Comparison of ENCODE assay signal across 12 cellular contexts in the genomic region with DNA sequence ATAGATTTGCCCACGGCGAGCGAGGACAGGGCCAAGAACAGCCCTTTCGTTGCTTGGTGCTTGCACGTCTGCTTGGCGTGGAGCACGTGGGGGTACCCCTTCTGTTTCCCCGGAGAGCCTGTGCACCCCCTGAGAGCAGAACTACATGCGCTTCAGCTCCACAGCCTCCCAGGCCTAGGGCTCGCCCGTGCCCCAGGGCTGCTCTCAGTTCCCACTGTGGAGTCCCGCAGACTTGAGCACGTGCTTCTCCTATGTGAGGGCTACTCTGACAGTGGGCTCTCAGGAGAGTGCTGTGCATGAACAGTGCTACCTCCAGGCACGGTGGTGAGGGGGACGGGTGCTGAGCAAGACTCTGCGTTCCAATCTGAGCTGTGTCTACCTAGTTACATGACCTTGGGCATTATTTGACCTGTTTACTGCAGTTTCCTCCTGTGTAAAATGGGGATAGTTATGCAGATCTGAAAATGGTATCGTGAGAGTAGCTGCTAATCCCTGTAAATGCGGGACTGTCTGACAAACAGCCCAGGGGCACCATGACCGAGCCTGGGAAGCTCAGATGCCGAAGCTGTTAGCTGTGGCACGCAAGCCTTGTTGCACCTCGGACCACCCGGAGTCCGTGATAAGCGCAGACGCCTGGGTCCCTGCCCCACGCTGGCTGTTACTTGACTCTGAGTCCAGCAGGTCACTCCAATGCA.
DNase-seq lines count a peak whose midpoint lies in the region; ATAC-seq and TF ChIP-seq lines count a peak whose summit lies in the region.
"Had no signal": no experiment of that assay in that cellular context is flagged by ENCODE, and none has a peak within 500 bp of the region (broad histone marks: within the 10 kb centered on the region; RNA-seq: fewer than 3 reads in every experiment).

No MANE protein-coding gene starts in this region.

- no peak overlapping the region for H4K5ac ChIP-seq in mesendoderm (ENCODE audit: low read length)

- no peak for ATAC-seq in CD4-positive, alpha-beta T cell (ENCODE audit: poor library complexity)

- H3K23ac ChIP-seq in mesendoderm (ENCODE audit: low read length), result no peak overlapping the region

- H3K79me1 ChIP-seq in mesendoderm (ENCODE audit: low read length), result no peaks in the 10 kb centered on the region

- peak overlapping the region; percentile 30 for H3K27ac Mint-ChIP-seq in CD4-positive, alpha-beta T cell
- H3K27ac Mint-ChIP-seq in activated T-helper 1 cell treated with anti-CD3 and anti-CD28 coated beads, Interleukin-12 subunit alpha, Interleukin-12 subunit beta, Interleukin-2, Interleukin-4 antibody, amounts not matched to agents 30 ng/mL and 10 ng/mL and 1 ng/mL, durations not matched to agents 14 hours and 24 hours and 36 hours, result peak overlapping the region; percentile 86

- H3K36me3 ChIP-seq in mesendoderm (ENCODE audit: control insufficient read depth, insufficient read depth, low read length), result no peaks in the 10 kb centered on the region
- H3K36me3 ChIP-seq: right atrium auricular region, SJCRH30, tibial artery, WERI-Rb-1 had no signal

- WGBS in mesendoderm (ENCODE audit: extremely low coverage, insufficient coverage, low lambda C conversion rate), result no CpG with 5 or more reads among the region's 27 CpGs

- POLR2A ChIA-PET in CD4-positive, alpha-beta T cell (lab: Charles Lee), result interaction anchor here (0.5 to 3.7 kb wide), 7 partner anchors 8 to 44 kb away, joined by 3 to 26 read pairs (median 7); no protein-coding TSS in a partner anchor

- H3K4me2 ChIP-seq in mesendoderm (ENCODE audit: low read length), result no peak overlapping the region

- no peak overlapping the region for H3K4me3 ChIP-seq in mesendoderm (ENCODE audit: low read length)
- H3K4me3 ChIP-seq: lung, right atrium auricular region, SJCRH30, tibial artery had no signal

- no peak overlapping the region for H3K18ac ChIP-seq in mesendoderm (ENCODE audit: low read length)

- no peak overlapping the region for H3K4ac ChIP-seq in mesendoderm (ENCODE audit: low read depth, low read length)

- no peak overlapping the region for H2BK5ac ChIP-seq in mesendoderm (ENCODE audit: low read length)

- H3K27me3 ChIP-seq in CD4-positive, alpha-beta T cell (ENCODE audit: control insufficient read depth, insufficient read depth, low read length), result no peaks in the 10 kb centered on the region
- no peaks in the 10 kb centered on the region for H3K27me3 ChIP-seq in mesendoderm (ENCODE audit: insufficient read depth, low read length, poor library complexity)
- H3K27me3 ChIP-seq: right atrium auricular region, SJCRH30, tibial artery had no signal

- DNase-seq in CD4-positive, alpha-beta T cell, result no peak
- DNase-seq in ELF-1 (ENCODE audit: low read depth, low spot score) (peak; percentile 77), mesendoderm (peak; percentile 53), GM10266 (ENCODE audit: extremely low spot score) (no peak), amniotic stem cell (lab: John Stamatoyannopoulos, UW) (no peak), NCI-H1694 treated with DMSO at 0.1 percent for 48 hours (lab: John Stamatoyannopoulos, UW) (no peak)
- no peak for DNase-seq in activated T-helper 1 cell treated with anti-CD3 and anti-CD28 coated beads, Interleukin-12 subunit alpha, Interleukin-12 subunit beta, Interleukin-2, Interleukin-4 antibody, amounts not matched to agents 30 ng/mL and 10 ng/mL and 1 ng/mL, durations not matched to agents 14 hours and 24 hours and 36 hours (ENCODE audit: low spot score)
- DNase-seq: SJCRH30, tibial artery, WERI-Rb-1 had no signal

- H4K8ac ChIP-seq in mesendoderm (ENCODE audit: low read depth, low read length), result no peak overlapping the region

- no peak overlapping the region for H2BK15ac ChIP-seq in mesendoderm (replicated peaks; ENCODE audit: low read depth)

- no peaks in the 10 kb centered on the region for H3K27me3 Mint-ChIP-seq in CD4-positive, alpha-beta T cell
- no peaks in the 10 kb centered on the region for H3K27me3 Mint-ChIP-seq in activated T-helper 1 cell treated with anti-CD3 and anti-CD28 coated beads, Interleukin-12 subunit alpha, Interleukin-12 subunit beta, Interleukin-2, Interleukin-4 antibody, amounts not matched to agents 30 ng/mL and 10 ng/mL and 1 ng/mL, durations not matched to agents 14 hours and 24 hours and 36 hours (ENCODE audit: insufficient read depth)

- peaks cover 46% of the 10 kb centered on the region for H3K4me1 Mint-ChIP-seq in CD4-positive, alpha-beta T cell (ENCODE audit: low read depth)
- H3K4me1 Mint-ChIP-seq in activated T-helper 1 cell treated with anti-CD3 and anti-CD28 coated beads, Interleukin-12 subunit alpha, Interleukin-12 subunit beta, Interleukin-2, Interleukin-4 antibody, amounts not matched to agents 30 ng/mL and 10 ng/mL and 1 ng/mL, durations not matched to agents 14 hours and 24 hours and 36 hours (ENCODE audit: low read depth), result peaks cover 69% of the 10 kb centered on the region

- CTCF ChIA-PET in CD4-positive, alpha-beta T cell (lab: Charles Lee), result no interaction called here

- H3K9ac ChIP-seq in mesendoderm (ENCODE audit: low read length), result no peak overlapping the region

- TF ChIP-seq CTCF in CD4-positive, alpha-beta T cell (IDR thresholded peaks at IDR 0.05), result no peak
- no peak for TF ChIP-seq CTCF in GM10266 (IDR thresholded peaks at IDR 0.05; ENCODE audit: control insufficient read depth, insufficient read depth, low read depth, missing control alignments)

- no peak overlapping the region for H3K27ac ChIP-seq in CD4-positive, alpha-beta T cell (ENCODE audit: low read depth, low read length)
- H3K27ac ChIP-seq in mesendoderm (ENCODE audit: low read depth, low read length), result no peak overlapping the region
- H3K27ac ChIP-seq: right atrium auricular region, SJCRH30, tibial artery, WERI-Rb-1 had no signal

- intact Hi-C loops in CD4-positive, alpha-beta T cell (cut with DNase I, micrococcal nuclease), result no loop called here
- intact Hi-C loops in activated T-helper 1 cell treated with anti-CD3 and anti-CD28 coated beads, Interleukin-12 subunit alpha, Interleukin-12 subunit beta, Interleukin-2, Interleukin-4 antibody, amounts not matched to agents 30 ng/mL and 10 ng/mL and 1 ng/mL, durations not matched to agents 14 hours and 24 hours and 36 hours (cut with micrococcal nuclease), result loop anchor here (1.0 kb wide), 1 partner anchor 32 kb away; no protein-coding TSS in a partner anchor

- H3K56ac ChIP-seq in mesendoderm (ENCODE audit: low read length), result peak overlapping the region; percentile 15

- no peaks in the 10 kb centered on the region for H3K79me2 ChIP-seq in mesendoderm (ENCODE audit: control insufficient read depth, insufficient read depth, low read length)

- H2BK120ac ChIP-seq in mesendoderm (ENCODE audit: low read depth, low read length), result no peak overlapping the region

- no peaks in the 10 kb centered on the region for H3K9me3 Mint-ChIP-seq in CD4-positive, alpha-beta T cell
- no peaks in the 10 kb centered on the region for H3K9me3 Mint-ChIP-seq in activated T-helper 1 cell treated with anti-CD3 and anti-CD28 coated beads, Interleukin-12 subunit alpha, Interleukin-12 subunit beta, Interleukin-2, Interleukin-4 antibody, amounts not matched to agents 30 ng/mL and 10 ng/mL and 1 ng/mL, durations not matched to agents 14 hours and 24 hours and 36 hours

- no peaks in the 10 kb centered on the region for H3K9me3 ChIP-seq in CD4-positive, alpha-beta T cell (ENCODE audit: control insufficient read depth, low read length)
- H3K9me3 ChIP-seq: right atrium auricular region, SJCRH30, tibial artery had no signal

- no peaks in the 10 kb centered on the region for H3K36me3 Mint-ChIP-seq in CD4-positive, alpha-beta T cell (ENCODE audit: low read depth)
- peaks cover 5% of the 10 kb centered on the region for H3K36me3 Mint-ChIP-seq in activated T-helper 1 cell treated with anti-CD3 and anti-CD28 coated beads, Interleukin-12 subunit alpha, Interleukin-12 subunit beta, Interleukin-2, Interleukin-4 antibody, amounts not matched to agents 30 ng/mL and 10 ng/mL and 1 ng/mL, durations not matched to agents 14 hours and 24 hours and 36 hours (ENCODE audit: low read depth)

- no peak overlapping the region for H2AK5ac ChIP-seq in mesendoderm (ENCODE audit: low read length)

- no peaks in the 10 kb centered on the region for H3K4me1 ChIP-seq in mesendoderm (ENCODE audit: control insufficient read depth, low read depth, low read length)
- H3K4me1 ChIP-seq: right atrium auricular region, SJCRH30, tibial artery had no signal

- H3K4me3 Mint-ChIP-seq in CD4-positive, alpha-beta T cell, result no peak overlapping the region
- H3K4me3 Mint-ChIP-seq in activated T-helper 1 cell treated with anti-CD3 and anti-CD28 coated beads, Interleukin-12 subunit alpha, Interleukin-12 subunit beta, Interleukin-2, Interleukin-4 antibody, amounts not matched to agents 30 ng/mL and 10 ng/mL and 1 ng/mL, durations not matched to agents 14 hours and 24 hours and 36 hours, result no peak overlapping the region

Comparison
In these comparisons a context has a peak if more than half of its experiments do, and no peak if none do; other contexts are left out.
1. DNase-seq: peak in ELF-1 (single experiment) and mesendoderm (single experiment); none in CD4-positive, alpha-beta T cell (0 of 10), activated T-helper 1 cell treated with anti-CD3 and anti-CD28 coated beads, Interleukin-12 subunit alpha, Interleukin-12 subunit beta, Interleukin-2, Interleukin-4 antibody, amounts not matched to agents 30 ng/mL and 10 ng/mL and 1 ng/mL, durations not matched to agents 14 hours and 24 hours and 36 hours (single experiment), GM10266 (single experiment), amniotic stem cell (single experiment) and NCI-H1694 treated with DMSO at 0.1 percent for 48 hours (single experiment).